ENCODE assay signal across 16 cellular contexts in the genomic region with DNA sequence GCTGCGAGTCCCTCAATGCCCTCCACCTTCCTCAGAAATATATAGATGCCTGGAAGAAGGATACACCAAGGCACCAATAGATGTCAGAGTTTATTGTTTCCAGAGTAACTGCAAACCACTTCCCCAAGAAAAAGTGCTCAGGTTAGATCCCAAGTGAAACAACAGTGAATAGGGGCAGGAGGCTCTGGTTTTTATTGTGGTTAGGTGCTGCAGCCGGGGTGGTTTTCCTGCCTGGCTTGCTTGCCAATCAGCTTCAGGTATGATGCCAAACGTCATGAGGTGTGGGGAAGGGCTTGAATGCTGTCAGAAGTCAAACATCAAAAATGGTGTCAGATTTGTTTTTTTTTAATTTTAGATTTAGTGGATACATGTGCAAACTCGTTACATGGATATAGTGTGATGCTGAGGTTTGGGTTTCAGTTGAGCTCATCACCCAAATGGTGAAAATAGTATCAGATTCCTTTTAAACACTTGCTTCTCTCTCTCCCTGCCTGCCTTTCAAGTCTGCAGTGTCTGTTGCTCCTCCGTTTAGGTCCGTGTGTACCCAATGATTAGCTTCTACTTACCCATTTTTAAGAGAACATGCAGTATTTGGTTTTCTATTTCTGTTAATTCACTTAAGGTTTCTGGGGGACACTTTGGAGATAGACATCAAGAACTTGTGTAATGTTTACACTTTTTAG.
DNase-seq lines count a peak whose midpoint lies in the region; ATAC-seq lines count a peak whose summit lies in the region.
"Had no signal": no experiment of that assay in that cellular context is flagged by ENCODE, and none has a peak within 500 bp of the region (broad histone marks: within the 10 kb centered on the region; RNA-seq: fewer than 3 reads in every experiment).

No MANE protein-coding gene starts in this region.

- peak in 1 of 2 donors; percentile 78 for ATAC-seq in activated T-cell treated with anti-CD3 and anti-CD28 coated beads, Interleukin-2, amount 50 U/mL, for 4 hours
- ATAC-seq in left ventricle myocardium superior: no peak
- ATAC-seq: left cardiac atrium had no signal

- no peak overlapping the region for H3K4me3 Mint-ChIP-seq in activated T-cell treated with anti-CD3 and anti-CD28 coated beads, Interleukin-2, amount 50 U/mL, for 4 hours
- H3K4me3 Mint-ChIP-seq: B cell; dendritic cell treated with granulocyte-macrophage colony-stimulating factor and Interleukin-4, amounts not matched to agents 40 ng/mL and 50 ng/mL, for 4 days had no signal

- no peaks in the 10 kb centered on the region for H3K9me3 Mint-ChIP-seq in activated T-cell treated with anti-CD3 and anti-CD28 coated beads, Interleukin-2, amount 50 U/mL, for 4 hours
- H3K9me3 Mint-ChIP-seq: dendritic cell treated with granulocyte-macrophage colony-stimulating factor and Interleukin-4, amounts not matched to agents 40 ng/mL and 50 ng/mL, for 4 days had no signal

- intact Hi-C loops in left ventricle myocardium superior (cut with micrococcal nuclease): no loop called here

- H3K36me3 Mint-ChIP-seq in activated T-cell treated with anti-CD3 and anti-CD28 coated beads, Interleukin-2, amount 50 U/mL, for 4 hours (ENCODE audit: insufficient read depth): no peaks in the 10 kb centered on the region

- H3K27me3 Mint-ChIP-seq in activated T-cell treated with anti-CD3 and anti-CD28 coated beads, Interleukin-2, amount 50 U/mL, for 4 hours (ENCODE audit: low read depth): no peaks in the 10 kb centered on the region
- H3K27me3 Mint-ChIP-seq: B cell; dendritic cell treated with granulocyte-macrophage colony-stimulating factor and Interleukin-4, amounts not matched to agents 40 ng/mL and 50 ng/mL, for 4 days had no signal

- DNase-seq in activated naive CD4-positive, alpha-beta T cell treated with Interleukin-2 at 50 U/mL for 16 hours: peak; percentile 3
- no peak for DNase-seq in activated naive CD4-positive, alpha-beta T cell treated with anti-CD3 and anti-CD28 coated beads, Interleukin-2, amount 50 U/mL, for 16 hours
- DNase-seq in NCI-H2171 treated with DMSO at 0.1 percent for 48 hours (lab: John Stamatoyannopoulos, UW) (peak; percentile 59), globus pallidus (ENCODE audit: low spot score) (no peak), left ventricle myocardium superior (no peak), Ammon's horn (ENCODE audit: low spot score) (no peak)
- DNase-seq in activated T-cell treated with anti-CD3 and anti-CD28 coated beads, Interleukin-2, amount 50 U/mL, for 4 hours: peak; percentile 7
- DNase-seq in stimulated activated CD4-positive, alpha-beta T cell treated with anti-CD3 and anti-CD28 coated beads, TNF-alpha, amount 100 ng/mL, for 48 hours (ENCODE audit: low read depth in 3 of 3): peak in 2 of 3 donors; percentile 1 to 4
- DNase-seq: adrenal gland, foreskin melanocyte, GM23248, KG1, left cardiac atrium, occipital lobe had no signal

- peaks cover 2% of the 10 kb centered on the region for H3K4me1 Mint-ChIP-seq in activated T-cell treated with anti-CD3 and anti-CD28 coated beads, Interleukin-2, amount 50 U/mL, for 4 hours (ENCODE audit: low read depth)

Comparison
In these comparisons a context has a peak if more than half of its experiments do, and no peak if none do; other contexts are left out.
1. DNase-seq: peak in activated naive CD4-positive, alpha-beta T cell treated with Interleukin-2 at 50 U/mL for 16 hours (single experiment), NCI-H2171 treated with DMSO at 0.1 percent for 48 hours (single experiment), activated T-cell treated with anti-CD3 and anti-CD28 coated beads, Interleukin-2, amount 50 U/mL, for 4 hours (single experiment) and stimulated activated CD4-positive, alpha-beta T cell treated with anti-CD3 and anti-CD28 coated beads, TNF-alpha, amount 100 ng/mL, for 48 hours (2 of 3); none in activated naive CD4-positive, alpha-beta T cell treated with anti-CD3 and anti-CD28 coated beads, Interleukin-2, amount 50 U/mL, for 16 hours (single experiment), globus pallidus (single experiment), left ventricle myocardium superior (single experiment) and Ammon's horn (single experiment).